Comparison of ENCODE assay signal across 9 cellular contexts in genomic region chr6:30480536-30481156, GRCh38.
A peak's percentile ranks its signal among the peaks of the same experiment; 100 is the strongest.
DNase-seq lines count a peak whose midpoint lies in the region; ATAC-seq lines count a peak whose summit lies in the region.
"Had no signal": no experiment of that assay in that cellular context is flagged by ENCODE, and none has a peak within 500 bp of the region (broad histone marks: within the 10 kb centered on the region; RNA-seq: fewer than 3 reads in every experiment).

No MANE protein-coding gene starts in this region.

- H3K4me1 Mint-ChIP-seq in activated naive CD8-positive, alpha-beta T cell treated with anti-CD3 and anti-CD28 coated beads, Interleukin-2, amount 50 U/mL, for 24 hours = peaks cover 18% of the 10 kb centered on the region

- peak; percentile 62 for DNase-seq in activated T-cell treated with anti-CD3 and anti-CD28 coated beads, Interleukin-2, amount 50 U/mL, for 1 hour
- DNase-seq in activated T-cell treated with anti-CD3 and anti-CD28 coated beads for 4 hours = no peak
- DNase-seq in T follicular helper cell (ENCODE audit: low read depth) = peak; percentile 31
- peak; percentile 61 for DNase-seq in activated naive CD8-positive, alpha-beta T cell treated with anti-CD3 and anti-CD28 coated beads, Interleukin-2, amount 50 U/mL, for 24 hours
- peak; percentile 65 for DNase-seq in stimulated activated naive CD8-positive, alpha-beta T cell treated with anti-CD3 and anti-CD28 coated beads, Interleukin-15, Interleukin-2, amounts not matched to agents 100 U/mL and 50 U/mL, for 24 hours
- DNase-seq in NCI-H524 (lab: John Stamatoyannopoulos, UW) = no peak
- DNase-seq: NCI-H2081 had no signal

- H3K9me3 Mint-ChIP-seq in activated naive CD8-positive, alpha-beta T cell treated with anti-CD3 and anti-CD28 coated beads, Interleukin-2, amount 50 U/mL, for 24 hours = no peaks in the 10 kb centered on the region

- peak overlapping the region; percentile 7 for H3K27ac Mint-ChIP-seq in activated naive CD8-positive, alpha-beta T cell treated with anti-CD3 and anti-CD28 coated beads, Interleukin-2, amount 50 U/mL, for 24 hours

- no peaks in the 10 kb centered on the region for H3K36me3 Mint-ChIP-seq in activated naive CD8-positive, alpha-beta T cell treated with anti-CD3 and anti-CD28 coated beads, Interleukin-2, amount 50 U/mL, for 24 hours (ENCODE audit: low read depth)

- peak; percentile 58 for ATAC-seq in activated naive CD8-positive, alpha-beta T cell treated with anti-CD3 and anti-CD28 coated beads, Interleukin-2, amount 50 U/mL, for 24 hours
- ATAC-seq in stimulated activated naive CD8-positive, alpha-beta T cell treated with anti-CD3 and anti-CD28 coated beads, Interleukin-15, Interleukin-2, amounts not matched to agents 100 U/mL and 50 U/mL, for 24 hours = peak; percentile 66
- ATAC-seq in HG03521 (IDR thresholded peaks at IDR 0.05; ENCODE audit: unreplicated experiment) = no peak
- no peak for ATAC-seq in HG03439 (IDR thresholded peaks at IDR 0.05; ENCODE audit: unreplicated experiment)

- peak overlapping the region; percentile 64 for H3K4me3 Mint-ChIP-seq in activated naive CD8-positive, alpha-beta T cell treated with anti-CD3 and anti-CD28 coated beads, Interleukin-2, amount 50 U/mL, for 24 hours

- H3K27me3 Mint-ChIP-seq in activated naive CD8-positive, alpha-beta T cell treated with anti-CD3 and anti-CD28 coated beads, Interleukin-2, amount 50 U/mL, for 24 hours = peaks cover 56% of the 10 kb centered on the region

Comparison
In these comparisons a context has a peak if more than half of its experiments do, and no peak if none do; other contexts are left out.
1. DNase-seq: peak in activated T-cell treated with anti-CD3 and anti-CD28 coated beads, Interleukin-2, amount 50 U/mL, for 1 hour (single experiment), T follicular helper cell (single experiment), activated naive CD8-positive, alpha-beta T cell treated with anti-CD3 and anti-CD28 coated beads, Interleukin-2, amount 50 U/mL, for 24 hours (single experiment) and stimulated activated naive CD8-positive, alpha-beta T cell treated with anti-CD3 and anti-CD28 coated beads, Interleukin-15, Interleukin-2, amounts not matched to agents 100 U/mL and 50 U/mL, for 24 hours (single experiment); none in activated T-cell treated with anti-CD3 and anti-CD28 coated beads for 4 hours (single experiment) and NCI-H524 (0 of 2).
2. ATAC-seq: peak in activated naive CD8-positive, alpha-beta T cell treated with anti-CD3 and anti-CD28 coated beads, Interleukin-2, amount 50 U/mL, for 24 hours (single experiment) and stimulated activated naive CD8-positive, alpha-beta T cell treated with anti-CD3 and anti-CD28 coated beads, Interleukin-15, Interleukin-2, amounts not matched to agents 100 U/mL and 50 U/mL, for 24 hours (single experiment); none in HG03521 (single experiment) and HG03439 (single experiment).